32 cellular contexts compared by ENCODE assay signal in genomic region chr2:241485172-241485911, GRCh38.
"Had no signal": no experiment of that assay in that cellular context is flagged by ENCODE, and none has a peak within 500 bp of the region (broad histone marks: within the 10 kb centered on the region; RNA-seq: fewer than 3 reads in every experiment).

No MANE protein-coding gene starts in this region.

- H3K36me3 Mint-ChIP-seq: activated CD4-positive, alpha-beta memory T cell treated with anti-CD3 and anti-CD28 coated beads for 36 hours had no signal

- H3K27me3 Mint-ChIP-seq: activated CD4-positive, alpha-beta memory T cell treated with anti-CD3 and anti-CD28 coated beads for 36 hours; central memory CD8-positive, alpha-beta T cell had no signal

- H3K4me3 Mint-ChIP-seq: activated CD4-positive, alpha-beta memory T cell treated with anti-CD3 and anti-CD28 coated beads for 36 hours; activated naive CD4-positive, alpha-beta T cell treated with anti-CD3 and anti-CD28 coated beads for 36 hours; activated naive CD8-positive, alpha-beta T cell; activated T-cell treated with anti-CD3 and anti-CD28 coated beads, Interleukin-2, amount 50 U/mL, for 72 hours; central memory CD8-positive, alpha-beta T cell; T-helper 1 cell treated with Interleukin-12 subunit alpha and Interleukin-12 subunit beta and Interleukin-4 antibody, amounts not matched to agents 30 μg/mL and 1 μg/mL, for 36 hours; T-helper 2 cell treated with Interferon-gamma antibody and Interleukin-4, amounts not matched to agents 5 μg/mL and 100 μg/mL, for 36 hours had no signal

- H3K27ac Mint-ChIP-seq: activated CD4-positive, alpha-beta memory T cell treated with anti-CD3 and anti-CD28 coated beads for 36 hours; activated naive CD4-positive, alpha-beta T cell treated with anti-CD3 and anti-CD28 coated beads for 36 hours; activated naive CD8-positive, alpha-beta T cell; activated T-cell treated with anti-CD3 and anti-CD28 coated beads, Interleukin-2, amount 50 U/mL, for 72 hours; activated T-helper 2 cell treated with anti-CD3 and anti-CD28 coated beads, Interferon-gamma antibody, Interleukin-2, Interleukin-4, amounts not matched to agents 10 μg/mL and 5 μg/mL and 100 μg/mL, durations not matched to agents 14 hours and 24 hours and 36 hours; T-helper 1 cell treated with Interleukin-12 subunit alpha and Interleukin-12 subunit beta and Interleukin-4 antibody, amounts not matched to agents 30 μg/mL and 1 μg/mL, for 36 hours; T-helper 2 cell treated with Interferon-gamma antibody and Interleukin-4, amounts not matched to agents 5 μg/mL and 100 μg/mL, for 36 hours had no signal

- H3K4me1 Mint-ChIP-seq: central memory CD8-positive, alpha-beta T cell had no signal

- DNase-seq: activated CD4-positive, alpha-beta memory T cell treated with anti-CD3 and anti-CD28 coated beads for 36 hours; activated CD4-positive, alpha-beta T cell treated with anti-CD3 and anti-CD28 coated beads for 4 hours; activated CD4-positive, alpha-beta T cell treated with anti-CD3 and anti-CD28 coated beads, Interleukin-2, amount 50 U/mL, for 1 hour; activated CD4-positive, CD25-positive, alpha-beta regulatory T cell treated with anti-CD3 and anti-CD28 coated beads, Interleukin-2, amount 50 U/mL, for 72 hours; activated CD8-positive, alpha-beta memory T cell treated with anti-CD3 and anti-CD28 coated beads, Interleukin-2, amount 50 U/mL, for 4 hours; activated gamma-delta T cell; activated naive CD4-positive, alpha-beta T cell treated with anti-CD3 and anti-CD28 coated beads for 36 hours; activated T-cell treated with anti-CD3 and anti-CD28 coated beads for 4 hours; activated T-cell treated with anti-CD3 and anti-CD28 coated beads, Interleukin-2, amount 50 U/mL, for 72 hours; amniotic stem cell; Karpas-422; NCI-H1092 treated with DMSO at 0.1 percent for 48 hours; NCI-H1417; NCI-H146; NCI-H187; NCI-H2029 treated with DMSO at 0.1 percent for 48 hours; NCI-H2107; NCI-H2171; NCI-H510A; NCI-H526; NCI-H748 treated with DMSO at 0.1 percent for 48 hours; NK-92 treated with Interleukin-12 subunit alpha and Interleukin-12 subunit beta, amount 100 ng/mL, for 24 hours; PC-3; Peyer's patch; RPMI8226; SHP77 treated with DMSO at 0.1 percent for 48 hours; SK-N-SH had no signal

- H3K9me3 Mint-ChIP-seq: activated CD4-positive, alpha-beta memory T cell treated with anti-CD3 and anti-CD28 coated beads for 36 hours; activated naive CD4-positive, alpha-beta T cell treated with anti-CD3 and anti-CD28 coated beads for 36 hours; activated T-cell treated with anti-CD3 and anti-CD28 coated beads, Interleukin-2, amount 50 U/mL, for 72 hours; activated T-helper 2 cell treated with anti-CD3 and anti-CD28 coated beads, Interferon-gamma antibody, Interleukin-2, Interleukin-4, amounts not matched to agents 10 μg/mL and 5 μg/mL and 100 μg/mL, durations not matched to agents 14 hours and 24 hours and 36 hours; central memory CD8-positive, alpha-beta T cell; T-helper 1 cell treated with Interleukin-12 subunit alpha and Interleukin-12 subunit beta and Interleukin-4 antibody, amounts not matched to agents 30 μg/mL and 1 μg/mL, for 36 hours; T-helper 2 cell treated with Interferon-gamma antibody and Interleukin-4, amounts not matched to agents 5 μg/mL and 100 μg/mL, for 36 hours had no signal

- ATAC-seq: activated T-cell treated with anti-CD3 and anti-CD28 coated beads, Interleukin-2, amount 50 U/mL, for 72 hours; PC-3 had no signal
